In genomic region chr4:128819082-128819742, GRCh38 we compare ENCODE assay signal across 16 cellular contexts. TPM values are rescaled to one million over a fixed set of nuclear protein-coding genes. Genes with fewer than 3 reads are reported as not detected.
A peak's percentile ranks its signal among the peaks of the same experiment; 100 is the strongest.
DNase-seq lines count a peak whose midpoint lies in the region; ATAC-seq, FAIRE-seq and TF ChIP-seq lines count a peak whose summit lies in the region.
"Had no signal": no experiment of that assay in that cellular context is flagged by ENCODE, and none has a peak within 500 bp of the region (broad histone marks: within the 10 kb centered on the region; RNA-seq: fewer than 3 reads in every experiment).

No MANE protein-coding gene starts in this region.

- no peak overlapping the region for H2AK5ac ChIP-seq in H1 (ENCODE audit: low read depth, low read length)

- no peaks in the 10 kb centered on the region for H3K9me2 ChIP-seq in PC-3 (replicated peaks; ENCODE audit: low read length)

- H3K4me3 ChIP-seq in PC-3 (ENCODE audit: low read length) = no peak overlapping the region
- H3K4me3 ChIP-seq in H1 (ENCODE audit: extremely low read depth in 1 of 4, insufficient read depth in 2 of 4, low read depth in 3 of 4, low read length in 4 of 4) = no peak overlapping the region
- H3K4me3 ChIP-seq: body of pancreas, psoas muscle had no signal

- H3K9ac ChIP-seq in PC-3 (ENCODE audit: low read length) (no peak overlapping the region), H1 (replicated peaks in 1 of 4; ENCODE audit: extremely low read depth in 1 of 4, low read depth in 3 of 4, low read length in 3 of 4) (no peak overlapping the region)

- peak in 1 of 2 experiments; percentile 42; a peak in 1 of 3 replicates for TF ChIP-seq POLR2A in H1 (IDR thresholded peaks at IDR 0.05; ENCODE audit: control extremely low read depth in 1 of 2, low read depth in 2 of 2, low read length in 2 of 2)

- H4K5ac ChIP-seq in H1 (ENCODE audit: insufficient read length, low read depth, low read length) = no peak overlapping the region

- peaks cover 72% of the 10 kb centered on the region for H3K4me1 Mint-ChIP-seq in activated T-cell treated with anti-CD3 and anti-CD28 coated beads, Interleukin-2, amount 50 U/mL, for 72 hours (ENCODE audit: low read depth)
- H3K4me1 Mint-ChIP-seq in stimulated activated naive CD8-positive, alpha-beta T cell treated with anti-CD3 and anti-CD28 coated beads, Interleukin-15, Interleukin-2, amounts not matched to agents 100 ng/mL and 50 ng/mL, for 24 hours (ENCODE audit: low read depth) = peaks cover 70% of the 10 kb centered on the region

- H2BK12ac ChIP-seq in H1 (ENCODE audit: low read depth, low read length) = no peak overlapping the region

- H3K27me3 ChIP-seq in PC-3 (ENCODE audit: low read length) (no peaks in the 10 kb centered on the region), H1 (replicated peaks in 1 of 4; ENCODE audit: control insufficient read depth in 3 of 4, extremely low read depth in 1 of 4, insufficient read depth in 3 of 4, low read length in 3 of 4) (no peaks in the 10 kb centered on the region)
- H3K27me3 ChIP-seq: body of pancreas, foreskin keratinocyte had no signal

- H3K27me3 Mint-ChIP-seq in activated T-cell treated with anti-CD3 and anti-CD28 coated beads, Interleukin-2, amount 50 U/mL, for 72 hours (ENCODE audit: low read depth) = no peaks in the 10 kb centered on the region
- no peaks in the 10 kb centered on the region for H3K27me3 Mint-ChIP-seq in stimulated activated naive CD8-positive, alpha-beta T cell treated with anti-CD3 and anti-CD28 coated beads, Interleukin-15, Interleukin-2, amounts not matched to agents 100 ng/mL and 50 ng/mL, for 24 hours

- peaks cover 89% of the 10 kb centered on the region for H3K79me2 ChIP-seq in PC-3 (ENCODE audit: low read length)
- peaks cover 72 to 100% of the 10 kb centered on the region in 2 experiments for H3K79me2 ChIP-seq in H1 (ENCODE audit: control insufficient read depth in 1 of 2, insufficient read depth in 2 of 2, low read length in 2 of 2)

- H3K9me3 ChIP-seq in PC-3 (ENCODE audit: low read length) = no peaks in the 10 kb centered on the region
- no peaks in the 10 kb centered on the region for H3K9me3 ChIP-seq in H1 (ENCODE audit: insufficient read depth in 2 of 2, low read depth in 1 of 2, low read length in 1 of 2)
- H3K9me3 ChIP-seq: body of pancreas, psoas muscle had no signal

- H3K36me3 Mint-ChIP-seq in activated T-cell treated with anti-CD3 and anti-CD28 coated beads, Interleukin-2, amount 50 U/mL, for 72 hours (ENCODE audit: insufficient read depth in 2 of 2) = peaks cover 0 to 10% of the 10 kb centered on the region in 2 donors
- peaks cover 38% of the 10 kb centered on the region for H3K36me3 Mint-ChIP-seq in stimulated activated naive CD8-positive, alpha-beta T cell treated with anti-CD3 and anti-CD28 coated beads, Interleukin-15, Interleukin-2, amounts not matched to agents 100 ng/mL and 50 ng/mL, for 24 hours (ENCODE audit: low read depth)

- H2BK15ac ChIP-seq in H1 (ENCODE audit: low read length) = no peak overlapping the region

- H2AFZ ChIP-seq in PC-3 (ENCODE audit: low read length) (no peak overlapping the region), H1 (ENCODE audit: low read length) (no peak overlapping the region)

- POLR2A ChIA-PET in PC-3 (lab: Charles Lee; ENCODE audit: unreplicated experiment) (no interaction called here), H1 (lab: Charles Lee; ENCODE audit: partially characterized antibody) (interaction anchor here (0.7 to 3.7 kb wide), 10 partner anchors 9 to 261 kb away, joined by 3 to 31 read pairs (median 3); partner anchors contain the start of gene JADE1)

- H3K36me3 ChIP-seq in PC-3 (ENCODE audit: low read depth, low read length) (no peaks in the 10 kb centered on the region), H1 (ENCODE audit: control insufficient read depth in 2 of 4, insufficient read depth in 4 of 4, low read length in 3 of 4) (peaks cover 0 to 44% (median 10%) of the 10 kb centered on the region in 4 experiments; a peak in 6 of 8 replicates)

- CTCF ChIA-PET in PC-3 (lab: Charles Lee) (no interaction called here), H1 (lab: Charles Lee; ENCODE audit: partially characterized antibody) (interaction anchor here (0.6 to 1.6 kb wide), 5 partner anchors 8 to 256 kb away, joined by 3 to 7 read pairs (median 5); no protein-coding TSS in a partner anchor)

- H4K20me1 ChIP-seq in PC-3 (ENCODE audit: low read length) = no peaks in the 10 kb centered on the region
- peaks cover 40 to 52% of the 10 kb centered on the region in 2 experiments for H4K20me1 ChIP-seq in H1 (replicated peaks in 1 of 2; ENCODE audit: control insufficient read depth in 1 of 2, insufficient read depth in 2 of 2, low read length in 2 of 2)

- no peak for TF ChIP-seq RAD21 in H1 (IDR thresholded peaks at IDR 0.05 in 1 of 2, conservative IDR thresholded peaks at IDR 0.05 in 1 of 2; ENCODE audit: low read depth in 2 of 2, low read length in 2 of 2)

- no peak overlapping the region for H3K4ac ChIP-seq in H1 (replicated peaks; ENCODE audit: insufficient read length, low read depth, low read length)

- 74% methylated on average over 6 of the region's 6 CpGs; no CpG with 5 or more reads in 1 of the 2 experiments for WGBS in H1 (ENCODE audit: extremely low coverage in 1 of 2, insufficient coverage in 1 of 2, insufficient read length in 1 of 2, insufficient replicate concordance in 2 of 2, low coverage in 1 of 2, low lambda C conversion rate in 2 of 2, missing lambda C conversion rate in 1 of 2), 2 experiments

- peak overlapping the region; percentile 79 for H3K27ac Mint-ChIP-seq in activated T-cell treated with anti-CD3 and anti-CD28 coated beads, Interleukin-2, amount 50 U/mL, for 72 hours
- H3K27ac Mint-ChIP-seq in stimulated activated naive CD8-positive, alpha-beta T cell treated with anti-CD3 and anti-CD28 coated beads, Interleukin-15, Interleukin-2, amounts not matched to agents 100 ng/mL and 50 ng/mL, for 24 hours = peak overlapping the region; percentile 32

- H3K4me3 Mint-ChIP-seq in activated T-cell treated with anti-CD3 and anti-CD28 coated beads, Interleukin-2, amount 50 U/mL, for 72 hours = peak overlapping the region; percentile 22 to 55
- H3K4me3 Mint-ChIP-seq in stimulated activated naive CD8-positive, alpha-beta T cell treated with anti-CD3 and anti-CD28 coated beads, Interleukin-15, Interleukin-2, amounts not matched to agents 100 ng/mL and 50 ng/mL, for 24 hours = no peak overlapping the region

- no peak overlapping the region for H2BK5ac ChIP-seq in H1 (ENCODE audit: low read depth, low read length)

- H2BK20ac ChIP-seq in H1 (ENCODE audit: low read length) = no peak overlapping the region

- peak in 1 of 2 donors; percentile 72 for ATAC-seq in activated T-cell treated with anti-CD3 and anti-CD28 coated beads, Interleukin-2, amount 50 U/mL, for 72 hours (replicated peaks in 1 of 2)
- no peak for ATAC-seq in PC-3
- no peak for ATAC-seq in HG03354 (IDR thresholded peaks at IDR 0.05; ENCODE audit: poor library complexity, severe bottlenecking, unreplicated experiment)
- ATAC-seq: body of pancreas, foreskin keratinocyte had no signal

- H3K27ac ChIP-seq in PC-3 (ENCODE audit: low read length) = no peak overlapping the region
- no peak overlapping the region for H3K27ac ChIP-seq in H1 (ENCODE audit: low read depth, low read length)
- H3K27ac ChIP-seq: body of pancreas, foreskin keratinocyte, psoas muscle, VCaP had no signal

- TF ChIP-seq CTCF in PC-3 (conservative IDR thresholded peaks at IDR 0.05; ENCODE audit: low read depth, low read length) = no peak
- TF ChIP-seq CTCF in H1 (IDR thresholded peaks at IDR 0.05; ENCODE audit: control extremely low read depth in 1 of 3, insufficient read depth in 1 of 3, low read depth in 1 of 3, low read length in 3 of 3) = no peak
- no peak for TF ChIP-seq CTCF in GM20000 (IDR thresholded peaks at IDR 0.05; ENCODE audit: extremely low read depth, missing control alignments)

- no peak overlapping the region for H4K91ac ChIP-seq in H1 (replicated peaks; ENCODE audit: insufficient read length, low read length)

- no peaks in the 10 kb centered on the region for H3K23me2 ChIP-seq in H1 (ENCODE audit: low read depth, low read length)

- no peaks in the 10 kb centered on the region for H3K79me1 ChIP-seq in H1 (ENCODE audit: low read depth, low read length)

- no peak for DNase-seq in activated T-cell treated with anti-CD3 and anti-CD28 coated beads, Interleukin-2, amount 50 U/mL, for 72 hours
- DNase-seq in activated T-cell treated with anti-CD3 and anti-CD28 coated beads for 4 hours (no peak), PC-3 (peak; percentile 6), H1 (ENCODE audit: low read depth in 1 of 2, low spot score in 2 of 2) (no peak), GM20000 (ENCODE audit: low spot score) (no peak), nucleus accumbens (lab: John Stamatoyannopoulos, UW) (no peak)
- DNase-seq: body of pancreas; DMS53; effector memory CD4-positive, alpha-beta T cell; foreskin keratinocyte; GOT3; midbrain; psoas muscle had no signal

- H3K14ac ChIP-seq in H1 (ENCODE audit: insufficient read length) = no peak overlapping the region

- no peaks in the 10 kb centered on the region for H3K9me3 Mint-ChIP-seq in activated T-cell treated with anti-CD3 and anti-CD28 coated beads, Interleukin-2, amount 50 U/mL, for 72 hours
- H3K9me3 Mint-ChIP-seq in stimulated activated naive CD8-positive, alpha-beta T cell treated with anti-CD3 and anti-CD28 coated beads, Interleukin-15, Interleukin-2, amounts not matched to agents 100 ng/mL and 50 ng/mL, for 24 hours = no peaks in the 10 kb centered on the region

- no peak overlapping the region for H2BK120ac ChIP-seq in H1 (replicated peaks; ENCODE audit: low read depth, low read length)

- FAIRE-seq in H1 (lab: Jason Lieb, UNC) = no peak

- H3K4me2 ChIP-seq in PC-3 (ENCODE audit: low read length) (no peak overlapping the region), H1 (ENCODE audit: insufficient read depth in 1 of 2, low read depth in 2 of 2, low read length in 2 of 2) (peak overlapping the region; percentile 12 to 29; a peak in 2 of 4 replicates)

- H3K4me1 ChIP-seq in PC-3 (ENCODE audit: insufficient read depth, low read length) = peaks cover 25% of the 10 kb centered on the region
- H3K4me1 ChIP-seq in H1 (replicated peaks in 1 of 4; ENCODE audit: control insufficient read depth in 3 of 4, insufficient read depth in 4 of 4, low read length in 3 of 4) = peaks cover 1 to 29% (median 7%) of the 10 kb centered on the region in 4 experiments

- H4K8ac ChIP-seq in H1 (ENCODE audit: extremely low read depth, insufficient read depth, low read length) = no peak overlapping the region

- peaks cover 5% of the 10 kb centered on the region for H3F3A ChIP-seq in PC-3 (ENCODE audit: low read length, unreplicated experiment)

- intact Hi-C loops in PC-3 (cut with micrococcal nuclease) = no loop called here

- no peak overlapping the region for H3K18ac ChIP-seq in H1 (ENCODE audit: extremely low read depth, low read length)

- TF ChIP-seq EP300 in H1 (IDR thresholded peaks at IDR 0.05; ENCODE audit: borderline replicate concordance in 1 of 2, low read depth in 2 of 2, low read length in 2 of 2) = no peak

- no peak overlapping the region for H3K23ac ChIP-seq in H1 (ENCODE audit: insufficient read length)

- BruUV-seq in PC-3 (replicated peaks; lab: Mats Ljungman, UMichigan) = no TSS peak

- H3K56ac ChIP-seq in H1 (replicated peaks; ENCODE audit: insufficient read length, low read depth, low read length) = no peak overlapping the region

RNA-seq across cellular contexts. Expression of gene JADE1, which starts 9.7 kb away (rescaled TPM):
- total RNA-seq in activated T-cell treated with anti-CD3 and anti-CD28 coated beads, Interleukin-2, amount 50 U/mL, for 72 hours = 10 to 100 TPM; 30.0 to 34.9 TPM
- total RNA-seq in PC-3 (2014; rRNA removed) = 10.8 and 10.9 TPM in 2 replicates
- 213 and 216 TPM in 2 replicates for total RNA-seq in H1 (2021; fragmentation: NEBNext Ultra II Directional; extraction: Animal tissue kit (Norgen Biotek cat#: 25700))
- 37.7 and 43.8 TPM in 2 replicates for polyA plus RNA-seq in H1 (2011; rRNA removed)
- polyA plus RNA-seq in H1 (2011; cell fraction: cytosol; rRNA removed) = 57.6 TPM
- 123 TPM for polyA plus RNA-seq in H1 (2011; cell fraction: nucleus; rRNA removed)
- 83.3 to 114 TPM (median 103 TPM) in 4 replicates for polyA plus RNA-seq in H1 (2012, experiment 1 of 2)
- 16.3 TPM for polyA plus RNA-seq in H1 (2012, experiment 2 of 2)
- polyA plus RNA-seq in H1 (2013, experiment 1 of 2) = 91.7 TPM
- polyA plus RNA-seq in H1 (2013, experiment 2 of 2) = 84.6 TPM
- 192 and 212 TPM in 2 replicates for polyA minus RNA-seq in H1 (2011; rRNA and poly(A)+ RNA removed)
- 75.4 TPM for polyA minus RNA-seq in H1 (2011; cell fraction: cytosol; rRNA and poly(A)+ RNA removed)
- 179 TPM for polyA minus RNA-seq in H1 (2011; cell fraction: nucleus; rRNA and poly(A)+ RNA removed)
